26 cellular contexts compared by ENCODE assay signal in genomic region chr10:70260259-70260658, GRCh38. TPM values are rescaled to one million over a fixed set of nuclear protein-coding genes. Genes with fewer than 3 reads are reported as not detected.
"Had no signal": no experiment of that assay in that cellular context is flagged by ENCODE, and none has a peak within 500 bp of the region (broad histone marks: within the 10 kb centered on the region; RNA-seq: fewer than 3 reads in every experiment).

No MANE protein-coding gene starts in this region.

- H3K27ac ChIP-seq: hepatocyte, neutrophil, psoas muscle, right lobe of liver, spleen, testis, tibial nerve, upper lobe of right lung, vagina had no signal

- H3K27ac Mint-ChIP-seq: naive B cell; nephron; stimulated activated memory B cell treated with anti-CD40 and anti-IgM and Interleukin-4, amounts not matched to agents 10 μg/mL and 1 μg/mL and 100 μg/mL, for 72 hours; stimulated activated naive CD8-positive, alpha-beta T cell treated with anti-CD3 and anti-CD28 coated beads, Interleukin-15, amount 100 ng/mL, for 72 hours had no signal

- H3K36me3 ChIP-seq: neutrophil, right lobe of liver, spleen, tibial nerve, upper lobe of right lung, vagina had no signal

- H3K4me1 Mint-ChIP-seq: nephron had no signal

- H3K27me3 ChIP-seq: hepatocyte, testis, vagina had no signal

- DNase-seq: dermis blood vessel endothelial cell; foreskin melanocyte; head of caudate nucleus; left colon; left ventricle myocardium superior; mesenchymal stem cell; naive B cell; psoas muscle; retina; right lobe of liver; spleen; stimulated activated CD4-positive, alpha-beta T cell treated with anti-CD3 and anti-CD28 coated beads, Interleukin-15, amount 100 ng/mL, for 24 hours; stimulated activated CD4-positive, alpha-beta T cell treated with anti-CD3 and anti-CD28 coated beads, Interleukin-1b, Interleukin-23, amount 100 ng/mL, for 48 hours; stimulated activated CD4-positive, alpha-beta T cell treated with anti-CD3 and anti-CD28 coated beads, Interleukin-4, amount 100 ng/mL, for 24 hours; stimulated activated naive CD8-positive, alpha-beta T cell treated with anti-CD3 and anti-CD28 coated beads, Interleukin-15, amount 100 ng/mL, for 72 hours; testis; upper lobe of right lung had no signal

- ATAC-seq: left colon; left ventricle myocardium superior; psoas muscle; right lobe of liver; stimulated activated memory B cell treated with anti-CD40 and anti-IgM and Interleukin-4, amounts not matched to agents 10 μg/mL and 1 μg/mL and 100 μg/mL, for 72 hours; stimulated activated naive CD8-positive, alpha-beta T cell treated with anti-CD3 and anti-CD28 coated beads, Interleukin-15, amount 100 ng/mL, for 72 hours; upper lobe of right lung had no signal

- H3K9me3 ChIP-seq: neutrophil, psoas muscle, right lobe of liver, testis, upper lobe of right lung, vagina had no signal

- H3K4me3 ChIP-seq: hepatocyte, lung, psoas muscle, right lobe of liver, spleen, testis, tibial nerve, upper lobe of right lung, vagina had no signal

- H3K4me3 Mint-ChIP-seq: naive B cell; nephron; stimulated activated memory B cell treated with anti-CD40 and anti-IgM and Interleukin-4, amounts not matched to agents 10 μg/mL and 1 μg/mL and 100 μg/mL, for 72 hours; stimulated activated naive CD8-positive, alpha-beta T cell treated with anti-CD3 and anti-CD28 coated beads, Interleukin-15, amount 100 ng/mL, for 72 hours had no signal

- H3K4me1 ChIP-seq: psoas muscle had no signal

RNA-seq across cellular contexts. Expression of gene NPFFR1, which starts 23.5 kb away (rescaled TPM):
- total RNA-seq: dermis blood vessel endothelial cell, hepatocyte, osteoblast, psoas muscle, right lobe of liver, subcutaneous adipose tissue, vagina had no signal
- polyA plus RNA-seq: hepatocyte had no signal
